ENCODE assay signal across 31 cellular contexts in genomic region chr1:183125279-183125999, GRCh38.
A peak's percentile ranks its signal among the peaks of the same experiment; 100 is the strongest.
DNase-seq lines count a peak whose midpoint lies in the region; ATAC-seq and TF ChIP-seq lines count a peak whose summit lies in the region.
"Had no signal": no experiment of that assay in that cellular context is flagged by ENCODE, and none has a peak within 500 bp of the region (broad histone marks: within the 10 kb centered on the region; RNA-seq: fewer than 3 reads in every experiment).

No MANE protein-coding gene starts in this region.

- peaks cover 43% of the 10 kb centered on the region for H3K4me1 Mint-ChIP-seq in HFFc6 (ENCODE audit: low read depth)
- no peaks in the 10 kb centered on the region for H3K4me1 Mint-ChIP-seq in activated CD4-positive, alpha-beta T cell treated with anti-CD3 and anti-CD28 coated beads for 36 hours
- H3K4me1 Mint-ChIP-seq: activated CD8-positive, alpha-beta memory T cell treated with anti-CD3 and anti-CD28 coated beads, Interleukin-2, amount 10 ng/mL, durations not matched to agents 7 days and 5 days; activated naive CD8-positive, alpha-beta T cell treated with anti-CD3 and anti-CD28 coated beads, Interleukin-2, amount 10 ng/mL, durations not matched to agents 7 days and 5 days; T-helper 17 cell had no signal

- H3K4me1 ChIP-seq in adipocyte (ENCODE audit: control insufficient read depth, insufficient read depth, low read length) = peaks cover 43% of the 10 kb centered on the region
- peaks cover 4% of the 10 kb centered on the region for H3K4me1 ChIP-seq in mesenchymal stem cell (ENCODE audit: control insufficient read depth, insufficient read depth, low read depth, low read length)
- H3K4me1 ChIP-seq in tibial nerve = peaks cover 0 to 27% (median 10%) of the 10 kb centered on the region in 4 donors

- peaks cover 8% of the 10 kb centered on the region for H3K27me3 Mint-ChIP-seq in HFFc6 (ENCODE audit: insufficient read depth)
- H3K27me3 Mint-ChIP-seq in activated CD4-positive, alpha-beta T cell treated with anti-CD3 and anti-CD28 coated beads for 36 hours = peaks cover 3% of the 10 kb centered on the region
- H3K27me3 Mint-ChIP-seq: natural killer cell treated with Interleukin-12 subunit alpha and Interleukin-12 subunit beta and Interleukin-15 and Interleukin-18, amount 100 ng/mL, for 72 hours had no signal

- no peak overlapping the region for H4K8ac ChIP-seq in mesenchymal stem cell (ENCODE audit: low read length)

- H3K9me3 ChIP-seq in adipocyte (ENCODE audit: control insufficient read depth, low read length) (no peaks in the 10 kb centered on the region), mesenchymal stem cell (ENCODE audit: control insufficient read depth, low read length) (no peaks in the 10 kb centered on the region), tibial nerve (no peaks in the 10 kb centered on the region)
- H3K9me3 ChIP-seq: SK-N-SH had no signal

- H3K27ac Mint-ChIP-seq in HFFc6 = peak overlapping the region; percentile 46; the same call in 1 of the 2 replicates
- no peak overlapping the region for H3K27ac Mint-ChIP-seq in activated CD4-positive, alpha-beta T cell treated with anti-CD3 and anti-CD28 coated beads for 36 hours
- H3K27ac Mint-ChIP-seq: activated CD8-positive, alpha-beta memory T cell treated with anti-CD3 and anti-CD28 coated beads, Interleukin-2, amount 10 ng/mL, durations not matched to agents 7 days and 5 days; activated naive CD8-positive, alpha-beta T cell treated with anti-CD3 and anti-CD28 coated beads, Interleukin-2, amount 10 ng/mL, durations not matched to agents 7 days and 5 days; CD4-positive, alpha-beta T cell; natural killer cell treated with Interleukin-12 subunit alpha and Interleukin-12 subunit beta and Interleukin-15 and Interleukin-18, amount 100 ng/mL, for 72 hours; T-helper 17 cell had no signal

- POLR2A ChIA-PET in activated CD4-positive, alpha-beta T cell treated with anti-CD3 and anti-CD28 coated beads for 36 hours (lab: Charles Lee) = no interaction called here

- H4K91ac ChIP-seq in mesenchymal stem cell (ENCODE audit: low read length) = peak overlapping the region; percentile 73

- H3K4me3 ChIP-seq in adipocyte (ENCODE audit: low read length) (no peak overlapping the region), mesenchymal stem cell (ENCODE audit: insufficient read depth in 1 of 2, low read depth in 1 of 2, low read length in 2 of 2) (no peak overlapping the region), tibial nerve (no peak overlapping the region)
- H3K4me3 ChIP-seq: PC-9 had no signal

- DNase-seq in HFFc6 (no peak), adipocyte (ENCODE audit: low read depth) (no peak), mesenchymal stem cell (no peak), tibial nerve (ENCODE audit: low spot score in 2 of 2) (no peak), OCI-M1 (lab: John Stamatoyannopoulos, UW) (no peak)
- no peak for DNase-seq in activated CD4-positive, alpha-beta T cell treated with anti-CD3 and anti-CD28 coated beads for 36 hours
- DNase-seq: activated CD4-positive, alpha-beta T cell treated with anti-CD3 and anti-CD28 coated beads, Interleukin-2, amount 50 U/mL, for 4 hours; activated CD4-positive, CD25-positive, alpha-beta regulatory T cell; activated CD8-positive, alpha-beta memory T cell treated with anti-CD3 and anti-CD28 coated beads, Interleukin-2, amount 10 ng/mL, durations not matched to agents 7 days and 5 days; activated gamma-delta T cell; activated naive CD8-positive, alpha-beta T cell treated with anti-CD3 and anti-CD28 coated beads, Interleukin-2, amount 10 ng/mL, durations not matched to agents 7 days and 5 days; activated T-cell treated with anti-CD3 and anti-CD28 coated beads, Interleukin-2, amount 50 U/mL, for 4 hours; caudate nucleus; CD4-positive, alpha-beta T cell; cortex of kidney; effector memory CD4-positive, alpha-beta T cell; EL; H7; MV-4-11; NCI-H146; NCI-H510A treated with DMSO at 0.1 percent for 48 hours; PC-9; SK-N-SH; stimulated activated CD4-positive, alpha-beta T cell treated with anti-CD3 and anti-CD28 coated beads, Interleukin-15, amount 100 ng/mL, for 24 hours; stimulated activated CD4-positive, alpha-beta T cell treated with anti-CD3 and anti-CD28 coated beads, Interleukin-4, amount 100 ng/mL, for 4 hours; substantia nigra; T-helper 17 cell had no signal

- intact Hi-C loops in activated CD4-positive, alpha-beta T cell treated with anti-CD3 and anti-CD28 coated beads for 36 hours (cut with DNase I, micrococcal nuclease) = no loop called here

- H3K14ac ChIP-seq in mesenchymal stem cell (ENCODE audit: low read length in 2 of 2) = no peak overlapping the region

- no peak for TF ChIP-seq EP300 in tibial nerve (IDR thresholded peaks at IDR 0.05)

- H3K27me3 ChIP-seq in adipocyte (replicated peaks; ENCODE audit: control insufficient read depth, insufficient read depth, low read length) = no peaks in the 10 kb centered on the region
- no peaks in the 10 kb centered on the region for H3K27me3 ChIP-seq in mesenchymal stem cell (ENCODE audit: control insufficient read depth in 1 of 2, insufficient read depth in 1 of 2, low read length in 2 of 2)
- no peaks in the 10 kb centered on the region for H3K27me3 ChIP-seq in tibial nerve

- no peak overlapping the region for H3K18ac ChIP-seq in mesenchymal stem cell (ENCODE audit: low read depth in 1 of 2, low read length in 2 of 2)

- TF ChIP-seq CTCF in HFFc6 (IDR thresholded peaks at IDR 0.05) (no peak), tibial nerve (IDR thresholded peaks at IDR 0.05) (no peak)

- no peak overlapping the region for H2AK5ac ChIP-seq in mesenchymal stem cell (ENCODE audit: low read length, severe bottlenecking)

- CTCF ChIA-PET in activated CD4-positive, alpha-beta T cell treated with anti-CD3 and anti-CD28 coated beads for 36 hours (lab: Charles Lee) = no interaction called here

- WGBS in mesenchymal stem cell = 94% methylated on average over 5 of the region's 5 CpGs
- WGBS in tibial nerve, 2 donors = 69 to 75% methylated on average over 5 of the region's 5 CpGs

- H3K23ac ChIP-seq in mesenchymal stem cell (ENCODE audit: low read length in 2 of 2) = no peak overlapping the region

- no peak for TF ChIP-seq POLR2A in tibial nerve (IDR thresholded peaks at IDR 0.05)

- peaks cover 76% of the 10 kb centered on the region for H3K36me3 Mint-ChIP-seq in HFFc6 (ENCODE audit: low read depth)
- no peaks in the 10 kb centered on the region for H3K36me3 Mint-ChIP-seq in activated CD4-positive, alpha-beta T cell treated with anti-CD3 and anti-CD28 coated beads for 36 hours (ENCODE audit: low read depth)
- H3K36me3 Mint-ChIP-seq: activated CD8-positive, alpha-beta memory T cell treated with anti-CD3 and anti-CD28 coated beads, Interleukin-2, amount 10 ng/mL, durations not matched to agents 7 days and 5 days; activated naive CD8-positive, alpha-beta T cell treated with anti-CD3 and anti-CD28 coated beads, Interleukin-2, amount 10 ng/mL, durations not matched to agents 7 days and 5 days; natural killer cell treated with Interleukin-12 subunit alpha and Interleukin-12 subunit beta and Interleukin-15 and Interleukin-18, amount 100 ng/mL, for 72 hours had no signal

- no peaks in the 10 kb centered on the region for H3K9me3 Mint-ChIP-seq in HFFc6
- H3K9me3 Mint-ChIP-seq in activated CD4-positive, alpha-beta T cell treated with anti-CD3 and anti-CD28 coated beads for 36 hours (ENCODE audit: low read depth) = no peaks in the 10 kb centered on the region
- H3K9me3 Mint-ChIP-seq: activated naive CD8-positive, alpha-beta T cell treated with anti-CD3 and anti-CD28 coated beads, Interleukin-2, amount 10 ng/mL, durations not matched to agents 7 days and 5 days; activated T-cell treated with anti-CD3 and anti-CD28 coated beads, Interleukin-2, amount 50 U/mL, for 4 hours; CD4-positive, alpha-beta T cell; natural killer cell treated with Interleukin-12 subunit alpha and Interleukin-12 subunit beta and Interleukin-15 and Interleukin-18, amount 100 ng/mL, for 72 hours had no signal

- no peak overlapping the region for H3K4me3 Mint-ChIP-seq in HFFc6
- no peak overlapping the region for H3K4me3 Mint-ChIP-seq in activated CD4-positive, alpha-beta T cell treated with anti-CD3 and anti-CD28 coated beads for 36 hours
- H3K4me3 Mint-ChIP-seq: activated CD8-positive, alpha-beta memory T cell treated with anti-CD3 and anti-CD28 coated beads, Interleukin-2, amount 10 ng/mL, durations not matched to agents 7 days and 5 days; activated naive CD8-positive, alpha-beta T cell treated with anti-CD3 and anti-CD28 coated beads, Interleukin-2, amount 10 ng/mL, durations not matched to agents 7 days and 5 days; activated T-cell treated with anti-CD3 and anti-CD28 coated beads, Interleukin-2, amount 50 U/mL, for 4 hours; CD4-positive, alpha-beta T cell; natural killer cell treated with Interleukin-12 subunit alpha and Interleukin-12 subunit beta and Interleukin-15 and Interleukin-18, amount 100 ng/mL, for 72 hours; T-helper 17 cell had no signal

- H3K36me3 ChIP-seq in adipocyte (ENCODE audit: control insufficient read depth, insufficient read depth, low read length, severe bottlenecking) = peaks cover 96% of the 10 kb centered on the region
- H3K36me3 ChIP-seq in mesenchymal stem cell (ENCODE audit: control insufficient read depth in 1 of 2, insufficient read depth in 2 of 2, low read depth in 1 of 2, low read length in 2 of 2) = peaks cover 40 to 97% of the 10 kb centered on the region in 2 experiments
- H3K36me3 ChIP-seq in tibial nerve = peaks cover 4 to 92% (median 5%) of the 10 kb centered on the region in 3 donors

- H3K27ac ChIP-seq in mesenchymal stem cell (ENCODE audit: low read length, poor library complexity, severe bottlenecking) = no peak overlapping the region
- H3K27ac ChIP-seq in tibial nerve = peak overlapping the region in 3 of 4 donors; percentile 42 to 75 (median 61)
- H3K27ac ChIP-seq: PC-9 had no signal

- H2BK15ac ChIP-seq in mesenchymal stem cell (ENCODE audit: low read depth, poor library complexity, severe bottlenecking) = no peak overlapping the region

- ATAC-seq in HG03565 (IDR thresholded peaks at IDR 0.05; ENCODE audit: unreplicated experiment) (no peak), GM18511 (IDR thresholded peaks at IDR 0.05; ENCODE audit: unreplicated experiment) (no peak)
- ATAC-seq in activated CD4-positive, alpha-beta T cell treated with anti-CD3 and anti-CD28 coated beads for 36 hours = no peak
- ATAC-seq: activated CD8-positive, alpha-beta memory T cell treated with anti-CD3 and anti-CD28 coated beads, Interleukin-2, amount 10 ng/mL, durations not matched to agents 7 days and 5 days; activated T-cell treated with anti-CD3 and anti-CD28 coated beads, Interleukin-2, amount 50 U/mL, for 4 hours; natural killer cell treated with Interleukin-12 subunit alpha and Interleukin-12 subunit beta and Interleukin-15 and Interleukin-18, amount 100 ng/mL, for 72 hours; Right ventricle myocardium inferior; T-helper 17 cell had no signal

- H2BK120ac ChIP-seq in mesenchymal stem cell (ENCODE audit: low read depth, low read length) = no peak overlapping the region

- no peak overlapping the region for H3K4me2 ChIP-seq in mesenchymal stem cell (ENCODE audit: low read length, poor library complexity, severe bottlenecking)
- H3K4me2 ChIP-seq: PC-9, SK-N-SH had no signal

- peaks cover 29% of the 10 kb centered on the region for H3K79me1 ChIP-seq in mesenchymal stem cell (replicated peaks; ENCODE audit: low read length, poor library complexity, severe bottlenecking)

- H2BK12ac ChIP-seq in mesenchymal stem cell (ENCODE audit: low read length in 2 of 2) = peak overlapping the region in 1 of 2 experiments; percentile 27

- peak overlapping the region; percentile 78 for H3K9ac ChIP-seq in adipocyte (ENCODE audit: low read length)
- peak overlapping the region; percentile 50 for H3K9ac ChIP-seq in mesenchymal stem cell (ENCODE audit: low read length)
- H3K9ac ChIP-seq: SK-N-SH had no signal

- no peak overlapping the region for H3K4ac ChIP-seq in mesenchymal stem cell (ENCODE audit: low read depth in 1 of 2, low read length in 2 of 2)

- no peak overlapping the region for H2BK5ac ChIP-seq in mesenchymal stem cell (ENCODE audit: low read depth, low read length, poor library complexity, severe bottlenecking)

- no peak overlapping the region for H2AFZ ChIP-seq in mesenchymal stem cell (ENCODE audit: low read depth, low read length)
- H2AFZ ChIP-seq: PC-9 had no signal
